1 cellular context compared by ENCODE assay signal in the genomic region with DNA sequence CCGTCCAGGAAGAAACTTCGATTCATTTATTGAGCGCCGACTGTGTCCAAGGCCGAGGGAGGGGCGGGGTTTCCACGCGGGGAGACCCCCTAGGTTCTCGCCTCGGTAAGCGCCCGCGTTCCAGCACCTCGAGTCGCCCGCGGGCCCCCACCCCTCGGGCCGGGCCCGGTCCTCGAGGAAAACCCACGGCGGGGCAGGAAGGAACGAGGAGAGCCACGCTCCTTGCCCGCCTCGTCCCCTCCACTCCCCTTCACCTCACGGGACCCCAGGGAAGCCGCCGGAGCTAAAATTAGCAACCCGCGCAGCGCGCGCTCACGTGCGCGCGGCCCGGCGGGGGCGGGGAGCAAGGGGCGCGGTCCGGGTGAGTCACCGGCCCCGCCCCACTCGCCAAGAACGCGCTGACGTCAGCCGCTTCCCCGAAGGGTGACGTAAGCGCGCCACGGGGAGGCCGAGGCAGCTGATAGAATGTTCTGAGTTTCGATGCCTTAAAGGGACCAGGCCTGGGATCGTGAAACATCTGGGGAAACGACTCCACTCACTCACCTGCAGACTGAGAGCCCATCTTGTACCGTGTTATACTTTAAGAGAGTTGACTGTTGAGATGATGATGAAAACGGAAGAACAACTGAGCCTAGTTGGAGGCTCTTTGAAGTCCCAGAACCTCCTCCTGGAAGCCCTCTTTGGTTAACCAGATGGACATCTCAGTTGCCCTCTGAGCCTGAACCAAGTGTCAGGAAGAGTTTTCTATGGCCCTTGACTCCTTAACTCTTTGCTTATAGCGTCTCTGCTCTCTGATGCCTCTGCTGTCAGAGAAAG.
A peak's percentile ranks its signal among the peaks of the same experiment; 100 is the strongest.
TF ChIP-seq lines count a peak whose summit lies in the region.

No MANE protein-coding gene starts in this region.

TF ChIP-seq in HEK293, 187 proteins besides CTCF, POLR2A, EP300 and RAD21 (continued from another document and continues in another):
- TF ChIP-seq, protein P1, sequence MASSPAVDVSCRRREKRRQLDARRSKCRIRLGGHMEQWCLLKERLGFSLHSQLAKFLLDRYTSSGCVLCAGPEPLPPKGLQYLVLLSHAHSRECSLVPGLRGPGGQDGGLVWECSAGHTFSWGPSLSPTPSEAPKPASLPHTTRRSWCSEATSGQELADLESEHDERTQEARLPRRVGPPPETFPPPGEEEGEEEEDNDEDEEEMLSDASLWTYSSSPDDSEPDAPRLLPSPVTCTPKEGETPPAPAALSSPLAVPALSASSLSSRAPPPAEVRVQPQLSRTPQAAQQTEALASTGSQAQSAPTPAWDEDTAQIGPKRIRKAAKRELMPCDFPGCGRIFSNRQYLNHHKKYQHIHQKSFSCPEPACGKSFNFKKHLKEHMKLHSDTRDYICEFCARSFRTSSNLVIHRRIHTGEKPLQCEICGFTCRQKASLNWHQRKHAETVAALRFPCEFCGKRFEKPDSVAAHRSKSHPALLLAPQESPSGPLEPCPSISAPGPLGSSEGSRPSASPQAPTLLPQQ (tag by site-specific recombination; IDR thresholded peaks at IDR 0.05), result peak; percentile 89
- TF ChIP-seq, protein P2, sequence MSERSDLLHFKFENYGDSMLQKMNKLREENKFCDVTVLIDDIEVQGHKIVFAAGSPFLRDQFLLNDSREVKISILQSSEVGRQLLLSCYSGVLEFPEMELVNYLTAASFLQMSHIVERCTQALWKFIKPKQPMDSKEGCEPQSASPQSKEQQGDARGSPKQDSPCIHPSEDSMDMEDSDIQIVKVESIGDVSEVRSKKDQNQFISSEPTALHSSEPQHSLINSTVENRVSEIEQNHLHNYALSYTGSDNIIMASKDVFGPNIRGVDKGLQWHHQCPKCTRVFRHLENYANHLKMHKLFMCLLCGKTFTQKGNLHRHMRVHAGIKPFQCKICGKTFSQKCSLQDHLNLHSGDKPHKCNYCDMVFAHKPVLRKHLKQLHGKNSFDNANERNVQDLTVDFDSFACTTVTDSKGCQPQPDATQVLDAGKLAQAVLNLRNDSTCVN (tag by site-specific recombination; optimal IDR thresholded peaks at IDR 0.05), result peak; percentile 97
- TF ChIP-seq ZNF510 (tag by site-specific recombination; IDR thresholded peaks at IDR 0.05; ENCODE audit: insufficient replicate concordance) (peak; percentile 66), MYNN (tag by site-specific recombination; IDR thresholded peaks at IDR 0.05; ENCODE audit: borderline replicate concordance) (no peak), ZXDB (tag by site-specific recombination; IDR thresholded peaks at IDR 0.05) (peak; percentile 83), ZNF654 (tag by site-specific recombination; IDR thresholded peaks at IDR 0.05; ENCODE audit: low read depth) (no peak), ZNF19 (tag by site-specific recombination; IDR thresholded peaks at IDR 0.05; ENCODE audit: low read depth) (no peak), ZBTB1 (tag by site-specific recombination; IDR thresholded peaks at IDR 0.05) (no peak), ZNF423 (tag by site-specific recombination; IDR thresholded peaks at IDR 0.05) (0 out of 2 replicates have a peak, but pooled peaks have one; percentile 6), ZBTB8A (tag by site-specific recombination; IDR thresholded peaks at IDR 0.05) (no peak; the same call in 1 of the 2 replicates), ZFP3 (tag by site-specific recombination; IDR thresholded peaks at IDR 0.05; ENCODE audit: low read depth) (no peak), BCL11A (tag by site-specific recombination; IDR thresholded peaks at IDR 0.05; ENCODE audit: low read depth) (no peak), ZNF792 (tag by site-specific recombination; IDR thresholded peaks at IDR 0.05) (no peak), ZNF585B (tag by site-specific recombination; IDR thresholded peaks at IDR 0.05) (no peak), GFI1B (tag by site-specific recombination; IDR thresholded peaks at IDR 0.05) (no peak), ZNF10 (tag by site-specific recombination; IDR thresholded peaks at IDR 0.05) (no peak), ZNF530 (tag by site-specific recombination; IDR thresholded peaks at IDR 0.05; ENCODE audit: low read depth) (no peak), ZNF416 (tag by site-specific recombination; IDR thresholded peaks at IDR 0.05) (no peak), ZNF239 (tag by site-specific recombination; IDR thresholded peaks at IDR 0.05) (no peak), ZNF776 (tag by site-specific recombination; IDR thresholded peaks at IDR 0.05; ENCODE audit: borderline replicate concordance) (no peak), ZNF23 (tag by site-specific recombination; IDR thresholded peaks at IDR 0.05; ENCODE audit: borderline replicate concordance) (no peak), ZBTB20 (tag by site-specific recombination; IDR thresholded peaks at IDR 0.05) (no peak), ZNF391 (tag by site-specific recombination; IDR thresholded peaks at IDR 0.05; ENCODE audit: borderline replicate concordance, low read depth) (peak; percentile 35; the same call in 1 of the 2 replicates), ZNF341 (tag by site-specific recombination; IDR thresholded peaks at IDR 0.05; ENCODE audit: low read depth) (peak; percentile 38), ZNF394 (tag by site-specific recombination; IDR thresholded peaks at IDR 0.05; ENCODE audit: borderline replicate concordance) (peak; percentile 24; the same call in 1 of the 2 replicates), SETDB1 (IDR thresholded peaks at IDR 0.05; ENCODE audit: insufficient read length, low read length) (no peak), ZIC2 (tag by site-specific recombination; IDR thresholded peaks at IDR 0.05) (peak; percentile 56), ZNF184 (tag by site-specific recombination; IDR thresholded peaks at IDR 0.05) (peak; percentile 43; the same call in 1 of the 2 replicates), ZNF140 (tag by site-specific recombination; IDR thresholded peaks at IDR 0.05) (no peak), ZNF366 (tag by site-specific recombination; conservative IDR thresholded peaks at IDR 0.05) (no peak), ZNF529 (tag by site-specific recombination; IDR thresholded peaks at IDR 0.05; ENCODE audit: insufficient replicate concordance) (no peak), ZNF548 (tag by site-specific recombination; IDR thresholded peaks at IDR 0.05) (no peak), ZNF791 (tag by site-specific recombination; IDR thresholded peaks at IDR 0.05) (no peak), MEIS1 (CRISPR knock-in tag; IDR thresholded peaks at IDR 0.05; ENCODE audit: borderline replicate concordance) (no peak), ZNF221 (tag by site-specific recombination; IDR thresholded peaks at IDR 0.05; ENCODE audit: borderline replicate concordance) (no peak), MZF1 (tag by site-specific recombination; IDR thresholded peaks at IDR 0.05; ENCODE audit: borderline replicate concordance) (no peak), KLF10 (tag by site-specific recombination; IDR thresholded peaks at IDR 0.05) (peak; percentile 100), ZNF16 (tag by site-specific recombination; IDR thresholded peaks at IDR 0.05; ENCODE audit: low read depth) (no peak), ZNF302 (tag by site-specific recombination; IDR thresholded peaks at IDR 0.05; ENCODE audit: low read depth) (no peak), ZNF426 (tag by site-specific recombination; IDR thresholded peaks at IDR 0.05) (no peak), ZNF292 (tag by site-specific recombination; IDR thresholded peaks at IDR 0.05; ENCODE audit: borderline replicate concordance, low read depth) (no peak), ZNF48 (tag by site-specific recombination; IDR thresholded peaks at IDR 0.05) (no peak), TCF7L2 (IDR thresholded peaks at IDR 0.05; ENCODE audit: borderline replicate concordance, low read depth, low read length) (peak; percentile 56; the same call in 1 of the 2 replicates), ZNF596 (tag by site-specific recombination; IDR thresholded peaks at IDR 0.05) (no peak), SALL2 (tag by site-specific recombination; IDR thresholded peaks at IDR 0.05; ENCODE audit: borderline replicate concordance) (no peak), ZNF121 (tag by site-specific recombination; IDR thresholded peaks at IDR 0.05) (no peak), KLF8 (tag by site-specific recombination; IDR thresholded peaks at IDR 0.05) (peak; percentile 97)
- TF ChIP-seq, protein P3, sequence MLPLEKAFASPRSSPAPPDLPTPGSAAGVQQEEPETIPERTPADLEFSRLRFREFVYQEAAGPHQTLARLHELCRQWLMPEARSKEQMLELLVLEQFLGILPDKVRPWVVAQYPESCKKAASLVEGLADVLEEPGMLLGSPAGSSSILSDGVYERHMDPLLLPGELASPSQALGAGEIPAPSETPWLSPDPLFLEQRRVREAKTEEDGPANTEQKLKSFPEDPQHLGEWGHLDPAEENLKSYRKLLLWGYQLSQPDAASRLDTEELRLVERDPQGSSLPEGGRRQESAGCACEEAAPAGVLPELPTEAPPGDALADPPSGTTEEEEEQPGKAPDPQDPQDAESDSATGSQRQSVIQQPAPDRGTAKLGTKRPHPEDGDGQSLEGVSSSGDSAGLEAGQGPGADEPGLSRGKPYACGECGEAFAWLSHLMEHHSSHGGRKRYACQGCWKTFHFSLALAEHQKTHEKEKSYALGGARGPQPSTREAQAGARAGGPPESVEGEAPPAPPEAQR (tag by site-specific recombination; IDR thresholded peaks at IDR 0.05), result peak; percentile 57; the same call in 1 of the 2 replicates
- TF ChIP-seq, protein P4, sequence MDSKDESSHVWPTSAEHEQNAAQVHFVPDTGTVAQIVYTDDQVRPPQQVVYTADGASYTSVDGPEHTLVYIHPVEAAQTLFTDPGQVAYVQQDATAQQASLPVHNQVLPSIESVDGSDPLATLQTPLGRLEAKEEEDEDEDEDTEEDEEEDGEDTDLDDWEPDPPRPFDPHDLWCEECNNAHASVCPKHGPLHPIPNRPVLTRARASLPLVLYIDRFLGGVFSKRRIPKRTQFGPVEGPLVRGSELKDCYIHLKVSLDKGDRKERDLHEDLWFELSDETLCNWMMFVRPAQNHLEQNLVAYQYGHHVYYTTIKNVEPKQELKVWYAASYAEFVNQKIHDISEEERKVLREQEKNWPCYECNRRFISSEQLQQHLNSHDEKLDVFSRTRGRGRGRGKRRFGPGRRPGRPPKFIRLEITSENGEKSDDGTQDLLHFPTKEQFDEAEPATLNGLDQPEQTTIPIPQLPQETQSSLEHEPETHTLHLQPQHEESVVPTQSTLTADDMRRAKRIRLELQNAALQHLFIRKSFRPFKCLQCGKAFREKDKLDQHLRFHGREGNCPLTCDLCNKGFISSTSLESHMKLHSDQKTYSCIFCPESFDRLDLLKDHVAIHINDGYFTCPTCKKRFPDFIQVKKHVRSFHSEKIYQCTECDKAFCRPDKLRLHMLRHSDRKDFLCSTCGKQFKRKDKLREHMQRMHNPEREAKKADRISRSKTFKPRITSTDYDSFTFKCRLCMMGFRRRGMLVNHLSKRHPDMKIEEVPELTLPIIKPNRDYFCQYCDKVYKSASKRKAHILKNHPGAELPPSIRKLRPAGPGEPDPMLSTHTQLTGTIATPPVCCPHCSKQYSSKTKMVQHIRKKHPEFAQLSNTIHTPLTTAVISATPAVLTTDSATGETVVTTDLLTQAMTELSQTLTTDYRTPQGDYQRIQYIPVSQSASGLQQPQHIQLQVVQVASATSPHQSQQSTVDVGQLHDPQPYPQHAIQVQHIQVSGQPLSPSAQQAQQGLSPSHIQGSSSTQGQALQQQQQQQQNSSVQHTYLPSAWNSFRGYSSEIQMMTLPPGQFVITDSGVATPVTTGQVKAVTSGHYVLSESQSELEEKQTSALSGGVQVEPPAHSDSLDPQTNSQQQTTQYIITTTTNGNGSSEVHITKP (tag by site-specific recombination; IDR thresholded peaks at IDR 0.05), result peak; percentile 36; the same call in 1 of the 2 replicates
- TF ChIP-seq, protein P5, sequence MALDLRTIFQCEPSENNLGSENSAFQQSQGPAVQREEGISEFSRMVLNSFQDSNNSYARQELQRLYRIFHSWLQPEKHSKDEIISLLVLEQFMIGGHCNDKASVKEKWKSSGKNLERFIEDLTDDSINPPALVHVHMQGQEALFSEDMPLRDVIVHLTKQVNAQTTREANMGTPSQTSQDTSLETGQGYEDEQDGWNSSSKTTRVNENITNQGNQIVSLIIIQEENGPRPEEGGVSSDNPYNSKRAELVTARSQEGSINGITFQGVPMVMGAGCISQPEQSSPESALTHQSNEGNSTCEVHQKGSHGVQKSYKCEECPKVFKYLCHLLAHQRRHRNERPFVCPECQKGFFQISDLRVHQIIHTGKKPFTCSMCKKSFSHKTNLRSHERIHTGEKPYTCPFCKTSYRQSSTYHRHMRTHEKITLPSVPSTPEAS (tag by site-specific recombination; IDR thresholded peaks at IDR 0.05), result no peak
- TF ChIP-seq, protein P6, sequence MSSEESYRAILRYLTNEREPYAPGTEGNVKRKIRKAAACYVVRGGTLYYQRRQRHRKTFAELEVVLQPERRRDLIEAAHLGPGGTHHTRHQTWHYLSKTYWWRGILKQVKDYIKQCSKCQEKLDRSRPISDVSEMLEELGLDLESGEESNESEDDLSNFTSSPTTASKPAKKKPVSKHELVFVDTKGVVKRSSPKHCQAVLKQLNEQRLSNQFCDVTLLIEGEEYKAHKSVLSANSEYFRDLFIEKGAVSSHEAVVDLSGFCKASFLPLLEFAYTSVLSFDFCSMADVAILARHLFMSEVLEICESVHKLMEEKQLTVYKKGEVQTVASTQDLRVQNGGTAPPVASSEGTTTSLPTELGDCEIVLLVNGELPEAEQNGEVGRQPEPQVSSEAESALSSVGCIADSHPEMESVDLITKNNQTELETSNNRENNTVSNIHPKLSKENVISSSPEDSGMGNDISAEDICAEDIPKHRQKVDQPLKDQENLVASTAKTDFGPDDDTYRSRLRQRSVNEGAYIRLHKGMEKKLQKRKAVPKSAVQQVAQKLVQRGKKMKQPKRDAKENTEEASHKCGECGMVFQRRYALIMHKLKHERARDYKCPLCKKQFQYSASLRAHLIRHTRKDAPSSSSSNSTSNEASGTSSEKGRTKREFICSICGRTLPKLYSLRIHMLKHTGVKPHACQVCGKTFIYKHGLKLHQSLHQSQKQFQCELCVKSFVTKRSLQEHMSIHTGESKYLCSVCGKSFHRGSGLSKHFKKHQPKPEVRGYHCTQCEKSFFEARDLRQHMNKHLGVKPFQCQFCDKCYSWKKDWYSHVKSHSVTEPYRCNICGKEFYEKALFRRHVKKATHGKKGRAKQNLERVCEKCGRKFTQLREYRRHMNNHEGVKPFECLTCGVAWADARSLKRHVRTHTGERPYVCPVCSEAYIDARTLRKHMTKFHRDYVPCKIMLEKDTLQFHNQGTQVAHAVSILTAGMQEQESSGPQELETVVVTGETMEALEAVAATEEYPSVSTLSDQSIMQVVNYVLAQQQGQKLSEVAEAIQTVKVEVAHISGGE (tag by site-specific recombination; conservative IDR thresholded peaks at IDR 0.05; ENCODE audit: low read depth), result no peak
- TF ChIP-seq, protein P7, sequence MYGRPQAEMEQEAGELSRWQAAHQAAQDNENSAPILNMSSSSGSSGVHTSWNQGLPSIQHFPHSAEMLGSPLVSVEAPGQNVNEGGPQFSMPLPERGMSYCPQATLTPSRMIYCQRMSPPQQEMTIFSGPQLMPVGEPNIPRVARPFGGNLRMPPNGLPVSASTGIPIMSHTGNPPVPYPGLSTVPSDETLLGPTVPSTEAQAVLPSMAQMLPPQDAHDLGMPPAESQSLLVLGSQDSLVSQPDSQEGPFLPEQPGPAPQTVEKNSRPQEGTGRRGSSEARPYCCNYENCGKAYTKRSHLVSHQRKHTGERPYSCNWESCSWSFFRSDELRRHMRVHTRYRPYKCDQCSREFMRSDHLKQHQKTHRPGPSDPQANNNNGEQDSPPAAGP (tag by site-specific recombination; IDR thresholded peaks at IDR 0.05), result peak; percentile 94
